Comparison of ENCODE assay signal across 31 cellular contexts in genomic region chr4:123345924-123346300, GRCh38. TPM values are rescaled to one million over a fixed set of nuclear protein-coding genes. Genes with fewer than 3 reads are reported as not detected.
A peak's percentile ranks its signal among the peaks of the same experiment; 100 is the strongest.
DNase-seq lines count a peak whose midpoint lies in the region; ATAC-seq and TF ChIP-seq lines count a peak whose summit lies in the region.
"Had no signal": no experiment of that assay in that cellular context is flagged by ENCODE, and none has a peak within 500 bp of the region (broad histone marks: within the 10 kb centered on the region; RNA-seq: fewer than 3 reads in every experiment).

No MANE protein-coding gene starts in this region.

- CTCF ChIA-PET in activated CD8-positive, alpha-beta T cell treated with anti-CD3 and anti-CD28 coated beads for 36 hours (lab: Charles Lee) = no interaction called here

- H3K27ac Mint-ChIP-seq in activated CD8-positive, alpha-beta T cell treated with anti-CD3 and anti-CD28 coated beads for 36 hours = no peak overlapping the region
- H3K27ac Mint-ChIP-seq: activated T-helper 2 cell treated with anti-CD3 and anti-CD28 coated beads, Interferon-gamma antibody, Interleukin-2, Interleukin-4, amounts not matched to agents 10 μg/mL and 5 μg/mL and 100 μg/mL, durations not matched to agents 14 hours and 24 hours and 36 hours; GM23338; stimulated activated effector memory CD8-positive, alpha-beta T cell treated with anti-CD3 and anti-CD28 coated beads, Interleukin-12 subunit alpha, Interleukin-12 subunit beta, amount 100 ng/mL, for 72 hours had no signal

- H3K4me1 Mint-ChIP-seq in activated CD8-positive, alpha-beta T cell treated with anti-CD3 and anti-CD28 coated beads for 36 hours (ENCODE audit: low read depth) = no peaks in the 10 kb centered on the region
- H3K4me1 Mint-ChIP-seq: stimulated activated effector memory CD8-positive, alpha-beta T cell treated with anti-CD3 and anti-CD28 coated beads, Interleukin-12 subunit alpha, Interleukin-12 subunit beta, amount 100 ng/mL, for 72 hours had no signal

- intact Hi-C loops in vagina (cut with DNase I) = no loop called here
- intact Hi-C loops in activated CD8-positive, alpha-beta T cell treated with anti-CD3 and anti-CD28 coated beads for 36 hours (cut with micrococcal nuclease) = no loop called here

- ATAC-seq in HG02798 (IDR thresholded peaks at IDR 0.05; ENCODE audit: poor library complexity, unreplicated experiment) (peak; percentile 14), GM21360 (IDR thresholded peaks at IDR 0.05; ENCODE audit: unreplicated experiment) (no peak)
- ATAC-seq in activated CD8-positive, alpha-beta T cell treated with anti-CD3 and anti-CD28 coated beads for 36 hours = no peak
- ATAC-seq: GM23338; stimulated activated effector memory CD8-positive, alpha-beta T cell treated with anti-CD3 and anti-CD28 coated beads, Interleukin-12 subunit alpha, Interleukin-12 subunit beta, amount 100 ng/mL, for 72 hours had no signal

- H3K9me3 Mint-ChIP-seq in activated CD8-positive, alpha-beta T cell treated with anti-CD3 and anti-CD28 coated beads for 36 hours = no peaks in the 10 kb centered on the region
- H3K9me3 Mint-ChIP-seq: activated T-helper 2 cell treated with anti-CD3 and anti-CD28 coated beads, Interferon-gamma antibody, Interleukin-2, Interleukin-4, amounts not matched to agents 10 μg/mL and 5 μg/mL and 100 μg/mL, durations not matched to agents 14 hours and 24 hours and 36 hours; GM23338; stimulated activated effector memory CD8-positive, alpha-beta T cell treated with anti-CD3 and anti-CD28 coated beads, Interleukin-12 subunit alpha, Interleukin-12 subunit beta, amount 100 ng/mL, for 72 hours had no signal

- H3K27me3 ChIP-seq in SJCRH30 (no peaks in the 10 kb centered on the region), vagina (no peaks in the 10 kb centered on the region)
- H3K27me3 ChIP-seq: brain microvascular endothelial cell, dorsolateral prefrontal cortex, transverse colon had no signal

- H3K36me3 ChIP-seq in SJCRH30 (no peaks in the 10 kb centered on the region), vagina (no peaks in the 10 kb centered on the region)
- H3K36me3 ChIP-seq: brain microvascular endothelial cell, prostate gland, transverse colon had no signal

- H3K27ac ChIP-seq in SJCRH30 (peak overlapping the region; percentile 79), vagina (peak overlapping the region; percentile 24)
- H3K27ac ChIP-seq: brain microvascular endothelial cell, dorsolateral prefrontal cortex, prostate gland, transverse colon had no signal

- no peak overlapping the region for H3K4me3 Mint-ChIP-seq in activated CD8-positive, alpha-beta T cell treated with anti-CD3 and anti-CD28 coated beads for 36 hours
- H3K4me3 Mint-ChIP-seq: GM23338; stimulated activated effector memory CD8-positive, alpha-beta T cell treated with anti-CD3 and anti-CD28 coated beads, Interleukin-12 subunit alpha, Interleukin-12 subunit beta, amount 100 ng/mL, for 72 hours had no signal

- H3K4me3 ChIP-seq in SJCRH30 (peak overlapping the region; percentile 40), vagina (no peak overlapping the region)
- H3K4me3 ChIP-seq: dorsolateral prefrontal cortex, GM23338, prostate gland, transverse colon had no signal

- TF ChIP-seq CTCF in vagina (IDR thresholded peaks at IDR 0.05) = no peak
- no peak for TF ChIP-seq CTCF in activated CD8-positive, alpha-beta T cell treated with anti-CD3 and anti-CD28 coated beads for 36 hours (IDR thresholded peaks at IDR 0.05)

- POLR2A ChIA-PET in activated CD8-positive, alpha-beta T cell treated with anti-CD3 and anti-CD28 coated beads for 36 hours (lab: Charles Lee) = no interaction called here

- H3K9me3 ChIP-seq in SJCRH30 (replicated peaks) = no peaks in the 10 kb centered on the region
- no peaks in the 10 kb centered on the region for H3K9me3 ChIP-seq in vagina
- H3K9me3 ChIP-seq: prostate gland, transverse colon had no signal

- peaks cover 3% of the 10 kb centered on the region for H3K27me3 Mint-ChIP-seq in activated CD8-positive, alpha-beta T cell treated with anti-CD3 and anti-CD28 coated beads for 36 hours

- H3K36me3 Mint-ChIP-seq in activated CD8-positive, alpha-beta T cell treated with anti-CD3 and anti-CD28 coated beads for 36 hours (ENCODE audit: low read depth) = no peaks in the 10 kb centered on the region
- H3K36me3 Mint-ChIP-seq: stimulated activated effector memory CD8-positive, alpha-beta T cell treated with anti-CD3 and anti-CD28 coated beads, Interleukin-12 subunit alpha, Interleukin-12 subunit beta, amount 100 ng/mL, for 72 hours had no signal

- peaks cover 21% of the 10 kb centered on the region for H3K4me1 ChIP-seq in SJCRH30
- peaks cover 15% of the 10 kb centered on the region for H3K4me1 ChIP-seq in vagina
- H3K4me1 ChIP-seq: transverse colon had no signal

- DNase-seq in SJCRH30 (peak; percentile 55 to 84), myocyte (ENCODE audit: low read depth) (peak; percentile 58), vagina (ENCODE audit: extremely low spot score in 2 of 2) (no peak), SIG-M5 treated with dmso at 0.1 percent for 504 hours (lab: John Stamatoyannopoulos, UW; ENCODE audit: unreplicated experiment) (no peak)
- DNase-seq in activated CD8-positive, alpha-beta T cell treated with anti-CD3 and anti-CD28 coated beads for 36 hours = no peak
- DNase-seq: activated CD4-positive, alpha-beta T cell treated with anti-CD3 and anti-CD28 coated beads for 4 hours; activated CD8-positive, alpha-beta memory T cell treated with anti-CD3 and anti-CD28 coated beads for 24 hours; activated naive CD4-positive, alpha-beta T cell treated with anti-CD3 and anti-CD28 coated beads, Interleukin-2, amount 50 U/mL, for 16 hours; activated T-cell treated with anti-CD3 and anti-CD28 coated beads for 4 hours; amniotic stem cell; brain microvascular endothelial cell; C1 segment of cervical spinal cord; COR-L47; dorsolateral prefrontal cortex; KG1; mesenchymal stem cell; NCI-H1417 treated with DMSO at 0.1 percent for 48 hours; NCI-H2081 treated with DMSO at 0.1 percent for 48 hours; NCI-H226; NCI-H526 treated with DMSO at 0.1 percent for 48 hours; nucleus accumbens; SIG-M5; SW 1271; T-helper 9 cell; transverse colon had no signal

- no peak for TF ChIP-seq POLR2A in vagina (IDR thresholded peaks at IDR 0.05)

RNA-seq across cellular contexts. Expression of gene SPRY1, which starts 50.7 kb away (rescaled TPM):
- total RNA-seq in SJCRH30 (2014; rRNA removed; shearing (Covaris generic)) = 38.5 and 42.6 TPM in 2 replicates
- 14.8 and 19.8 TPM in 2 replicates for total RNA-seq in myocyte
- polyA plus RNA-seq in myocyte (2012) = 2.8 TPM
- total RNA-seq in vagina = 185 TPM
- total RNA-seq in activated CD8-positive, alpha-beta T cell treated with anti-CD3 and anti-CD28 coated beads for 36 hours = 100 to 1,000 TPM; 137 to 144 TPM

Comparison
In these comparisons a context has a peak if more than half of its experiments do, and no peak if none do; other contexts are left out.
1. DNase-seq: peak in SJCRH30 (2 of 2) and myocyte (single experiment); none in vagina (0 of 2), SIG-M5 treated with dmso at 0.1 percent for 504 hours (single experiment) and activated CD8-positive, alpha-beta T cell treated with anti-CD3 and anti-CD28 coated beads for 36 hours (single experiment).